ENCODE assay signal across 23 cellular contexts in genomic region chr2:38262514-38262871, GRCh38.
"Had no signal": no experiment of that assay in that cellular context is flagged by ENCODE, and none has a peak within 500 bp of the region (broad histone marks: within the 10 kb centered on the region; RNA-seq: fewer than 3 reads in every experiment).

No MANE protein-coding gene starts in this region.

- H3K27ac ChIP-seq: brain microvascular endothelial cell, hepatocyte, right lobe of liver, skin epidermis had no signal

- H3K36me3 ChIP-seq: brain microvascular endothelial cell, right lobe of liver, tibial nerve had no signal

- H3K27me3 Mint-ChIP-seq: dendritic cell treated with granulocyte-macrophage colony-stimulating factor and Interleukin-4, amounts not matched to agents 40 ng/mL and 50 ng/mL, for 4 days had no signal

- H3K9me3 Mint-ChIP-seq: mesothelial cell of epicardium had no signal

- DNase-seq: activated CD4-positive, alpha-beta T cell treated with anti-CD3 and anti-CD28 coated beads, Interleukin-2, amount 10 ng/mL, durations not matched to agents 7 days and 5 days; activated CD8-positive, alpha-beta T cell treated with anti-CD3 and anti-CD28 coated beads, Interleukin-2, amount 10 ng/mL, durations not matched to agents 7 days and 5 days; activated effector memory CD4-positive, alpha-beta T cell treated with anti-CD3 and anti-CD28 coated beads, Interleukin-2, amount 50 U/mL, for 16 hours; aorta; brain microvascular endothelial cell; caudate nucleus; effector memory CD4-positive, alpha-beta T cell; foreskin melanocyte; glutamatergic neuron; kidney glomerular epithelial cell; left ventricle myocardium superior; mammary epithelial cell; natural killer cell; posterior cingulate gyrus; right lobe of liver had no signal

- H3K27ac Mint-ChIP-seq: activated CD4-positive, alpha-beta T cell treated with anti-CD3 and anti-CD28 coated beads, Interleukin-2, amount 10 ng/mL, durations not matched to agents 7 days and 5 days; activated CD8-positive, alpha-beta T cell treated with anti-CD3 and anti-CD28 coated beads, Interleukin-2, amount 10 ng/mL, durations not matched to agents 7 days and 5 days; mesothelial cell of epicardium; natural killer cell; stimulated activated naive CD8-positive, alpha-beta T cell treated with anti-CD3 and anti-CD28 coated beads, Interleukin-15, amount 100 ng/mL, for 72 hours had no signal

- H3K9me3 ChIP-seq: right lobe of liver, tibial nerve had no signal

- H3K4me3 Mint-ChIP-seq: activated CD4-positive, alpha-beta T cell treated with anti-CD3 and anti-CD28 coated beads, Interleukin-2, amount 10 ng/mL, durations not matched to agents 7 days and 5 days; activated CD8-positive, alpha-beta T cell treated with anti-CD3 and anti-CD28 coated beads, Interleukin-2, amount 10 ng/mL, durations not matched to agents 7 days and 5 days; dendritic cell treated with granulocyte-macrophage colony-stimulating factor and Interleukin-4, amounts not matched to agents 40 ng/mL and 50 ng/mL, for 4 days; mesothelial cell of epicardium; natural killer cell had no signal

- H3K36me3 Mint-ChIP-seq: mesothelial cell of epicardium, natural killer cell had no signal

- H3K4me3 ChIP-seq: hepatocyte, right lobe of liver, skin epidermis, tibial nerve had no signal

- H3K27me3 ChIP-seq: brain microvascular endothelial cell, hepatocyte, right lobe of liver, tibial nerve had no signal

- H3K4me1 ChIP-seq: right lobe of liver had no signal

- ATAC-seq: activated CD4-positive, CD25-positive, alpha-beta regulatory T cell treated with anti-CD3 and anti-CD28 coated beads, Interleukin-2, amount 50 U/mL, for 24 hours; activated CD8-positive, alpha-beta T cell treated with anti-CD3 and anti-CD28 coated beads, Interleukin-2, amount 10 ng/mL, durations not matched to agents 7 days and 5 days; esophagus mucosa; left ventricle myocardium superior; natural killer cell; right lobe of liver had no signal
